ENCODE assay signal across 24 cellular contexts in genomic region chr1:7295946-7296345, GRCh38.
"Had no signal": no experiment of that assay in that cellular context is flagged by ENCODE, and none has a peak within 500 bp of the region (broad histone marks: within the 10 kb centered on the region; RNA-seq: fewer than 3 reads in every experiment).

No MANE protein-coding gene starts in this region.

- H3K4me3 ChIP-seq: cardiac muscle cell, gastroesophageal sphincter, left lung, prostate gland, thoracic aorta had no signal

- H3K4me1 ChIP-seq: left lung, prostate gland had no signal

- DNase-seq: activated CD4-positive, alpha-beta T cell treated with anti-CD3 and anti-CD28 coated beads for 4 hours; activated CD4-positive, alpha-beta T cell treated with anti-CD3 and anti-CD28 coated beads, Interleukin-2, amount 50 U/mL, for 48 hours; activated CD4-positive, CD25-positive, alpha-beta regulatory T cell; activated effector memory CD4-positive, alpha-beta T cell treated with Interleukin-2 at 50 U/mL for 16 hours; activated naive CD4-positive, alpha-beta T cell treated with anti-CD3 and anti-CD28 coated beads for 36 hours; activated naive CD8-positive, alpha-beta T cell treated with anti-CD3 and anti-CD28 coated beads, Interleukin-2, amount 10 ng/mL, durations not matched to agents 7 days and 5 days; activated T-cell treated with anti-CD3 and anti-CD28 coated beads, Interleukin-2, amount 50 U/mL, for 72 hours; amygdala; effector CD8-positive, alpha-beta T cell; kidney glomerular epithelial cell; left lung; mammary epithelial cell; midbrain; natural killer cell; stimulated activated CD4-positive, alpha-beta T cell treated with anti-CD3 and anti-CD28 coated beads, Interleukin-4, amount 100 ng/mL, for 24 hours; stimulated activated naive CD4-positive, alpha-beta T cell treated with Interleukin-2 at 50 U/mL for 16 hours; T1000 had no signal

- H3K27ac ChIP-seq: cardiac muscle cell, gastroesophageal sphincter, left lung, prostate gland, thoracic aorta had no signal

- H3K36me3 Mint-ChIP-seq: activated naive CD8-positive, alpha-beta T cell treated with anti-CD3 and anti-CD28 coated beads, Interleukin-2, amount 10 ng/mL, durations not matched to agents 7 days and 5 days; natural killer cell; type B pancreatic cell had no signal

- H3K27ac Mint-ChIP-seq: activated naive CD4-positive, alpha-beta T cell treated with anti-CD3 and anti-CD28 coated beads for 36 hours; activated naive CD8-positive, alpha-beta T cell treated with anti-CD3 and anti-CD28 coated beads, Interleukin-2, amount 10 ng/mL, durations not matched to agents 7 days and 5 days; activated T-cell treated with anti-CD3 and anti-CD28 coated beads, Interleukin-2, amount 50 U/mL, for 72 hours; dendritic cell treated with granulocyte-macrophage colony-stimulating factor and Interleukin-4, amounts not matched to agents 40 ng/mL and 50 ng/mL, for 4 days; natural killer cell; T-helper 1 cell treated with Interleukin-12 subunit alpha and Interleukin-12 subunit beta and Interleukin-4 antibody, amounts not matched to agents 30 μg/mL and 1 μg/mL, for 36 hours; type B pancreatic cell had no signal

- ATAC-seq: activated T-cell treated with anti-CD3 and anti-CD28 coated beads, Interleukin-2, amount 50 U/mL, for 72 hours; gastroesophageal sphincter; left lung; natural killer cell had no signal

- H3K4me3 Mint-ChIP-seq: activated naive CD4-positive, alpha-beta T cell treated with anti-CD3 and anti-CD28 coated beads for 36 hours; activated naive CD8-positive, alpha-beta T cell treated with anti-CD3 and anti-CD28 coated beads, Interleukin-2, amount 10 ng/mL, durations not matched to agents 7 days and 5 days; activated T-cell treated with anti-CD3 and anti-CD28 coated beads, Interleukin-2, amount 50 U/mL, for 72 hours; dendritic cell treated with granulocyte-macrophage colony-stimulating factor and Interleukin-4, amounts not matched to agents 40 ng/mL and 50 ng/mL, for 4 days; natural killer cell; T-helper 1 cell treated with Interleukin-12 subunit alpha and Interleukin-12 subunit beta and Interleukin-4 antibody, amounts not matched to agents 30 μg/mL and 1 μg/mL, for 36 hours; type B pancreatic cell had no signal

- H3K9me3 Mint-ChIP-seq: activated naive CD8-positive, alpha-beta T cell treated with anti-CD3 and anti-CD28 coated beads, Interleukin-2, amount 10 ng/mL, durations not matched to agents 7 days and 5 days; activated T-cell treated with anti-CD3 and anti-CD28 coated beads, Interleukin-2, amount 50 U/mL, for 72 hours; dendritic cell treated with granulocyte-macrophage colony-stimulating factor and Interleukin-4, amounts not matched to agents 40 ng/mL and 50 ng/mL, for 4 days; natural killer cell; T-helper 1 cell treated with Interleukin-12 subunit alpha and Interleukin-12 subunit beta and Interleukin-4 antibody, amounts not matched to agents 30 μg/mL and 1 μg/mL, for 36 hours had no signal

- H3K36me3 ChIP-seq: cardiac muscle cell, gastroesophageal sphincter, left lung, prostate gland, thoracic aorta had no signal

- H3K4me1 Mint-ChIP-seq: activated naive CD8-positive, alpha-beta T cell treated with anti-CD3 and anti-CD28 coated beads, Interleukin-2, amount 10 ng/mL, durations not matched to agents 7 days and 5 days; natural killer cell had no signal

- H3K9me3 ChIP-seq: prostate gland, thoracic aorta had no signal

- H3K27me3 ChIP-seq: cardiac muscle cell, gastroesophageal sphincter had no signal
